ENCODE assay signal across 18 cellular contexts in genomic region chr4:164874791-164875190, GRCh38. TPM values are rescaled to one million over a fixed set of nuclear protein-coding genes. Genes with fewer than 3 reads are reported as not detected.
"Had no signal": no experiment of that assay in that cellular context is flagged by ENCODE, and none has a peak within 500 bp of the region (broad histone marks: within the 10 kb centered on the region; RNA-seq: fewer than 3 reads in every experiment).

No MANE protein-coding gene starts in this region.

- FAIRE-seq: endometrium, urothelium cell line had no signal

- DNase-seq: activated CD4-positive, CD25-positive, alpha-beta regulatory T cell treated with anti-CD3 and anti-CD28 coated beads, Interleukin-2, amount 50 U/mL, for 72 hours; activated naive CD8-positive, alpha-beta T cell treated with anti-CD3 and anti-CD28 coated beads for 36 hours; amygdala; body of pancreas; central memory CD4-positive, alpha-beta T cell; colonic mucosa; left cardiac atrium; lower lobe of right lung; ovary; sigmoid colon; stimulated activated CD4-positive, alpha-beta T cell treated with anti-CD3 and anti-CD28 coated beads, Interleukin-12 subunit alpha, Interleukin-12 subunit beta, amount 100 ng/mL, for 4 hours; stimulated activated CD4-positive, alpha-beta T cell treated with anti-CD3 and anti-CD28 coated beads, Interleukin-2, amount 100 ng/mL, for 24 hours had no signal

- H3K4me1 ChIP-seq: body of pancreas, colonic mucosa, esophagus muscularis mucosa, lower lobe of right lung, sigmoid colon had no signal

- H3K36me3 ChIP-seq: colonic mucosa, esophagus muscularis mucosa, lower lobe of right lung, ovary, sigmoid colon had no signal

- H3K9me3 ChIP-seq: body of pancreas, colonic mucosa, esophagus muscularis mucosa, lower lobe of right lung, ovary, sigmoid colon had no signal

- H3K27me3 ChIP-seq: body of pancreas, colonic mucosa, esophagus muscularis mucosa, ovary, sigmoid colon had no signal

- ATAC-seq: body of pancreas, left cardiac atrium, lower lobe of right lung had no signal

- H3K27ac ChIP-seq: body of pancreas, colonic mucosa, esophagus muscularis mucosa, lower lobe of right lung, ovary, sigmoid colon had no signal

- H3K4me3 ChIP-seq: body of pancreas, colonic mucosa, esophagus muscularis mucosa, lower lobe of right lung, ovary, sigmoid colon had no signal

RNA-seq across cellular contexts. Expression of gene APELA, which starts 2.2 kb away (rescaled TPM):
- total RNA-seq: activated CD8-positive, alpha-beta memory T cell treated with anti-CD3 and anti-CD28 coated beads for 36 hours; activated naive CD8-positive, alpha-beta T cell treated with anti-CD3 and anti-CD28 coated beads for 36 hours; activated T-helper 1 cell treated with anti-CD3 and anti-CD28 coated beads, Interleukin-12 subunit alpha, Interleukin-12 subunit beta, Interleukin-2, Interleukin-4 antibody, amounts not matched to agents 30 ng/mL and 10 ng/mL and 1 ng/mL, durations not matched to agents 14 hours and 24 hours and 36 hours; body of pancreas; colonic mucosa; esophagus muscularis mucosa; fibroblast of villous mesenchyme; left cardiac atrium; lower lobe of right lung had no signal
- polyA plus RNA-seq: ovary, sigmoid colon had no signal
